ENCODE assay signal across 11 cellular contexts in genomic region chr18:12309683-12310198, GRCh38. TPM values are rescaled to one million over a fixed set of nuclear protein-coding genes. Genes with fewer than 3 reads are reported as not detected.
DNase-seq lines count a peak whose midpoint lies in the region; ATAC-seq and TF ChIP-seq lines count a peak whose summit lies in the region.
"Had no signal": no experiment of that assay in that cellular context is flagged by ENCODE, and none has a peak within 500 bp of the region (broad histone marks: within the 10 kb centered on the region; RNA-seq: fewer than 3 reads in every experiment).

No MANE protein-coding gene starts in this region.

- no TSS peak for BruUV-seq in OCI-LY7 (replicated peaks; lab: Mats Ljungman, UMichigan)

- H3K27me3 ChIP-seq in stomach smooth muscle (ENCODE audit: control insufficient read depth in 1 of 2, insufficient read depth in 2 of 2, low read length in 2 of 2) (no peaks in the 10 kb centered on the region), left lung (peaks cover 0 to 49% of the 10 kb centered on the region in 2 donors)

- H3K9me2 ChIP-seq in OCI-LY7 (ENCODE audit: insufficient read depth, low read length) = no peaks in the 10 kb centered on the region

- DNase-seq in SIG-M5 treated with dmso at 0.1 percent for 504 hours (lab: John Stamatoyannopoulos, UW; ENCODE audit: unreplicated experiment) = peak; percentile 18
- DNase-seq in SIG-M5 (lab: John Stamatoyannopoulos, UW) = no peak
- DNase-seq in OCI-LY7 (ENCODE audit: low spot score) = no peak
- DNase-seq in left lung = no peak
- no peak for DNase-seq in D341Med (ENCODE audit: low spot score)

- H3K4me2 ChIP-seq in OCI-LY7 (ENCODE audit: low read length) = no peak overlapping the region

- no peaks in the 10 kb centered on the region for H3K79me2 ChIP-seq in OCI-LY7 (ENCODE audit: insufficient read depth, low read depth, low read length)

- intact Hi-C loops in OCI-LY7 (cut with micrococcal nuclease; ENCODE audit: unreplicated experiment) (loop anchor here (5.0 kb wide), 1 partner anchor 638 kb away; the partner anchor contains the start of gene SEH1L), left lung (cut with DNase I) (no loop called here)

- no peaks in the 10 kb centered on the region for H3K9me3 ChIP-seq in iPS-18c (ENCODE audit: control insufficient read depth, insufficient read depth, low read length)
- peaks cover 0 to 6% of the 10 kb centered on the region in 2 donors for H3K9me3 ChIP-seq in stomach smooth muscle (ENCODE audit: control insufficient read depth in 2 of 2, low read length in 2 of 2)
- peaks cover 19% of the 10 kb centered on the region for H3K9me3 ChIP-seq in OCI-LY7 (ENCODE audit: low read length)
- H3K9me3 ChIP-seq in left lung = peaks cover 0 to 13% of the 10 kb centered on the region in 2 donors

- CTCF ChIA-PET in OCI-LY7 (lab: Charles Lee; ENCODE audit: unreplicated experiment) = interaction anchor here (0.5 kb wide), 1 partner anchor 345 kb away, joined by 3 read pairs; no protein-coding TSS in a partner anchor

- no peak overlapping the region for H2AFZ ChIP-seq in OCI-LY7 (ENCODE audit: low read length)

- peak overlapping the region; percentile 89 to 95 for H3K9ac ChIP-seq in stomach smooth muscle (ENCODE audit: low read length in 2 of 2)

- H3K4me1 ChIP-seq in stomach smooth muscle (ENCODE audit: control insufficient read depth, insufficient read depth, low read length) (peaks cover 49% of the 10 kb centered on the region), OCI-LY7 (ENCODE audit: insufficient read depth, low read length, poor library complexity, severe bottlenecking) (peaks cover 11% of the 10 kb centered on the region), left lung (peaks cover 8 to 46% of the 10 kb centered on the region in 2 donors)

- POLR2A ChIA-PET in OCI-LY7 (lab: Charles Lee) = no interaction called here

- H3K27ac ChIP-seq in adipose tissue (ENCODE audit: low read depth, low read length) (peak overlapping the region; percentile 97), stomach smooth muscle (ENCODE audit: low read length) (peak overlapping the region; percentile 96), OCI-LY7 (ENCODE audit: low read depth, low read length, poor library complexity, severe bottlenecking) (no peak overlapping the region), left lung (peak overlapping the region in 1 of 2 donors; percentile 18)
- H3K27ac ChIP-seq: 22Rv1 had no signal

- H3K4me3 ChIP-seq in iPS-18c (ENCODE audit: insufficient read depth, low read depth, low read length) (peak overlapping the region; percentile 80), stomach smooth muscle (ENCODE audit: low read length in 2 of 2) (peak overlapping the region; percentile 90 to 99), OCI-LY7 (ENCODE audit: low read depth, low read length, poor library complexity, severe bottlenecking) (no peak overlapping the region), left lung (peak overlapping the region in 1 of 2 donors; percentile 64)

- H3K36me3 ChIP-seq in stomach smooth muscle (ENCODE audit: control insufficient read depth in 2 of 2, insufficient read depth in 2 of 2, low read length in 2 of 2) (peaks cover 22 to 29% of the 10 kb centered on the region in 2 donors), OCI-LY7 (ENCODE audit: insufficient read depth, low read length) (no peaks in the 10 kb centered on the region), left lung (peaks cover 0 to 45% of the 10 kb centered on the region in 2 donors)

- ATAC-seq in left lung = no peak

- no peak for TF ChIP-seq CTCF in OCI-LY7 (conservative IDR thresholded peaks at IDR 0.05; ENCODE audit: low read length)
- no peak for TF ChIP-seq CTCF in left lung (IDR thresholded peaks at IDR 0.05)

- H4K20me1 ChIP-seq in OCI-LY7 (ENCODE audit: insufficient read depth, low read length) = no peaks in the 10 kb centered on the region

- 34 to 63% (median 48%) methylated on average over 7 of the region's 7 CpGs for WGBS in adipose tissue, 3 donors

RNA-seq across cellular contexts. Expression of gene TUBB6, which starts 1.7 kb away (rescaled TPM):
- 100 to 1,000 TPM in 2 of 3 donors, 10 to 100 TPM in 1; 64.6 to 670 (median 182) TPM for polyA plus RNA-seq in adipose tissue
- total RNA-seq in OCI-LY7 (2014; rRNA removed; shearing (Covaris generic)) = not detected in 2 replicates
- total RNA-seq in OCI-LY7 (2022) (not detected in 2 replicates), left lung (100 to 1,000 TPM in 1 of 2 donors, 10 to 100 TPM in 1; 90.0 to 140 TPM)

RNA-seq across cellular contexts. Expression of gene CIDEA, which starts 55.6 kb away (rescaled TPM):
- 100 to 1,000 TPM in 2 of 3 donors, 10 to 100 TPM in 1; 27.2 to 527 (median 125) TPM for polyA plus RNA-seq in adipose tissue
- not detected in 2 replicates for total RNA-seq in OCI-LY7 (2014; rRNA removed; shearing (Covaris generic))
- total RNA-seq in OCI-LY7 (2022) = not detected in 2 replicates
- total RNA-seq in left lung = not detected
- total RNA-seq: M059J, myocyte had no signal

Comparison
In these comparisons a context has a peak if more than half of its experiments do, and no peak if none do; other contexts are left out.
1. RNA of gene TUBB6, which starts 1.7 kb away (total RNA-seq): 90.0 to 140 TPM in left lung; not detected in OCI-LY7; every median in the first group is over 10 times any median in the second.